Comparison of ENCODE assay signal across 22 cellular contexts in genomic region chr20:53852691-53853450, GRCh38.
A peak's percentile ranks its signal among the peaks of the same experiment; 100 is the strongest.
DNase-seq lines count a peak whose midpoint lies in the region; ATAC-seq, FAIRE-seq and TF ChIP-seq lines count a peak whose summit lies in the region.
"Had no signal": no experiment of that assay in that cellular context is flagged by ENCODE, and none has a peak within 500 bp of the region (broad histone marks: within the 10 kb centered on the region; RNA-seq: fewer than 3 reads in every experiment).

No MANE protein-coding gene starts in this region.

- no peak for TF ChIP-seq EP300 in H1 (IDR thresholded peaks at IDR 0.05; ENCODE audit: borderline replicate concordance in 1 of 2, low read depth in 2 of 2, low read length in 2 of 2)

- H3K18ac ChIP-seq in H1 (ENCODE audit: extremely low read depth, low read length) = 0 out of 2 replicates have a peak overlapping the region, but pooled peaks have one; percentile 14

- H2BK120ac ChIP-seq in H1 (replicated peaks; ENCODE audit: low read depth, low read length) = no peak overlapping the region

- no peak for TF ChIP-seq POLR2A in H1 (IDR thresholded peaks at IDR 0.05; ENCODE audit: control extremely low read depth in 1 of 2, low read depth in 2 of 2, low read length in 2 of 2)

- H3K9me3 ChIP-seq in H1 (ENCODE audit: insufficient read depth in 2 of 2, low read depth in 1 of 2, low read length in 1 of 2) = peaks cover 0 to 8% of the 10 kb centered on the region in 2 experiments; a peak in 1 of 4 replicates
- H3K9me3 ChIP-seq: Peyer's patch had no signal

- DNase-seq in activated CD4-positive, alpha-beta T cell treated with anti-CD3 and anti-CD28 coated beads for 36 hours = no peak
- DNase-seq in activated CD4-positive, alpha-beta T cell treated with anti-CD3 and anti-CD28 coated beads, Interleukin-2, amount 50 U/mL, for 48 hours = no peak
- DNase-seq in NCI-H524 treated with DMSO at 0.1 percent for 48 hours (lab: John Stamatoyannopoulos, UW) = peak; percentile 65
- no peak for DNase-seq in H1 (ENCODE audit: low read depth in 1 of 2, low spot score in 2 of 2)
- DNase-seq in NCI-H2029 (lab: John Stamatoyannopoulos, UW) = no peak
- no peak for DNase-seq in progenitor cell of endocrine pancreas (ENCODE audit: low spot score, unreplicated experiment)
- DNase-seq: Calu3, DND-41, GDM1, GOT3, HFFc6, KG1, NCI-H1092, NCI-H2107, NCI-H446 treated with DMSO at 0.1 percent for 48 hours, NCI-H82, Peyer's patch, SHP77 treated with DMSO at 0.1 percent for 48 hours had no signal

- H2BK5ac ChIP-seq in H1 (ENCODE audit: low read depth, low read length) = no peak overlapping the region

- H2AFZ ChIP-seq in H1 (ENCODE audit: low read length) = no peak overlapping the region

- H2BK12ac ChIP-seq in H1 (ENCODE audit: low read depth, low read length) = no peak overlapping the region

- H3K4ac ChIP-seq in H1 (replicated peaks; ENCODE audit: insufficient read length, low read depth, low read length) = no peak overlapping the region

- no peaks in the 10 kb centered on the region for H3K9me3 Mint-ChIP-seq in activated CD4-positive, alpha-beta T cell treated with anti-CD3 and anti-CD28 coated beads for 36 hours (ENCODE audit: low read depth)
- no peaks in the 10 kb centered on the region for H3K9me3 Mint-ChIP-seq in stimulated activated memory B cell treated with anti-CD40 and anti-IgM and Interleukin-4, amounts not matched to agents 10 μg/mL and 1 μg/mL and 100 μg/mL, for 72 hours
- H3K9me3 Mint-ChIP-seq in progenitor cell of endocrine pancreas (ENCODE audit: low read depth) = peaks cover 3% of the 10 kb centered on the region
- H3K9me3 Mint-ChIP-seq: CD14-positive monocyte, HFFc6 had no signal

- H2BK15ac ChIP-seq in H1 (ENCODE audit: low read length) = no peak overlapping the region

- H3K14ac ChIP-seq in H1 (ENCODE audit: insufficient read length) = no peak overlapping the region

- no peak overlapping the region for H3K4me3 ChIP-seq in H1 (ENCODE audit: extremely low read depth in 1 of 4, insufficient read depth in 2 of 4, low read depth in 3 of 4, low read length in 4 of 4)
- H3K4me3 ChIP-seq: Peyer's patch had no signal

- no peak for TF ChIP-seq CTCF in H1 (IDR thresholded peaks at IDR 0.05; ENCODE audit: control extremely low read depth in 1 of 3, insufficient read depth in 1 of 3, low read depth in 1 of 3, low read length in 3 of 3)
- TF ChIP-seq CTCF in progenitor cell of endocrine pancreas (IDR thresholded peaks at IDR 0.05; ENCODE audit: unreplicated experiment) = no peak

- peak overlapping the region; percentile 2 for H3K27ac Mint-ChIP-seq in activated CD4-positive, alpha-beta T cell treated with anti-CD3 and anti-CD28 coated beads for 36 hours
- H3K27ac Mint-ChIP-seq in stimulated activated memory B cell treated with anti-CD40 and anti-IgM and Interleukin-4, amounts not matched to agents 10 μg/mL and 1 μg/mL and 100 μg/mL, for 72 hours = peak overlapping the region; percentile 65
- H3K27ac Mint-ChIP-seq in progenitor cell of endocrine pancreas = no peak overlapping the region
- H3K27ac Mint-ChIP-seq: HFFc6 had no signal

- H3K36me3 ChIP-seq in H1 (ENCODE audit: control insufficient read depth in 2 of 4, insufficient read depth in 4 of 4, low read length in 3 of 4) = no peaks in the 10 kb centered on the region
- H3K36me3 ChIP-seq: Peyer's patch had no signal

- no peak overlapping the region for H4K5ac ChIP-seq in H1 (ENCODE audit: insufficient read length, low read depth, low read length)

- no peaks in the 10 kb centered on the region for H3K79me1 ChIP-seq in H1 (ENCODE audit: low read depth, low read length)

- intact Hi-C loops in activated CD4-positive, alpha-beta T cell treated with anti-CD3 and anti-CD28 coated beads for 36 hours (cut with DNase I, micrococcal nuclease) = no loop called here

- no peaks in the 10 kb centered on the region for H3K36me3 Mint-ChIP-seq in activated CD4-positive, alpha-beta T cell treated with anti-CD3 and anti-CD28 coated beads for 36 hours (ENCODE audit: low read depth)
- H3K36me3 Mint-ChIP-seq in stimulated activated memory B cell treated with anti-CD40 and anti-IgM and Interleukin-4, amounts not matched to agents 10 μg/mL and 1 μg/mL and 100 μg/mL, for 72 hours = no peaks in the 10 kb centered on the region
- H3K36me3 Mint-ChIP-seq in progenitor cell of endocrine pancreas (ENCODE audit: insufficient read depth) = no peaks in the 10 kb centered on the region
- H3K36me3 Mint-ChIP-seq: CD14-positive monocyte had no signal

- no peak overlapping the region for H2BK20ac ChIP-seq in H1 (ENCODE audit: low read length)

- peaks cover 0 to 2% (median under 1%) of the 10 kb centered on the region in 4 experiments; a peak in 6 of 7 replicates for H3K4me1 ChIP-seq in H1 (replicated peaks in 1 of 4; ENCODE audit: control insufficient read depth in 3 of 4, insufficient read depth in 4 of 4, low read length in 3 of 4)

- H3K23ac ChIP-seq in H1 (ENCODE audit: insufficient read length) = no peak overlapping the region

- H3K27me3 Mint-ChIP-seq in activated CD4-positive, alpha-beta T cell treated with anti-CD3 and anti-CD28 coated beads for 36 hours = no peaks in the 10 kb centered on the region
- no peaks in the 10 kb centered on the region for H3K27me3 Mint-ChIP-seq in stimulated activated memory B cell treated with anti-CD40 and anti-IgM and Interleukin-4, amounts not matched to agents 10 μg/mL and 1 μg/mL and 100 μg/mL, for 72 hours
- H3K27me3 Mint-ChIP-seq in progenitor cell of endocrine pancreas = no peaks in the 10 kb centered on the region

- no peaks in the 10 kb centered on the region for H3K23me2 ChIP-seq in H1 (ENCODE audit: low read depth, low read length)

- H3K79me2 ChIP-seq in H1 (ENCODE audit: control insufficient read depth in 1 of 2, insufficient read depth in 2 of 2, low read length in 2 of 2) = no peaks in the 10 kb centered on the region

- TF ChIP-seq RAD21 in H1 (IDR thresholded peaks at IDR 0.05 in 1 of 2, conservative IDR thresholded peaks at IDR 0.05 in 1 of 2; ENCODE audit: low read depth in 2 of 2, low read length in 2 of 2) = no peak

- H2AK5ac ChIP-seq in H1 (ENCODE audit: low read depth, low read length) = no peak overlapping the region

- peaks cover 30% of the 10 kb centered on the region for H3K4me1 Mint-ChIP-seq in activated CD4-positive, alpha-beta T cell treated with anti-CD3 and anti-CD28 coated beads for 36 hours
- H3K4me1 Mint-ChIP-seq in stimulated activated memory B cell treated with anti-CD40 and anti-IgM and Interleukin-4, amounts not matched to agents 10 μg/mL and 1 μg/mL and 100 μg/mL, for 72 hours = peaks cover 28% of the 10 kb centered on the region
- H3K4me1 Mint-ChIP-seq in progenitor cell of endocrine pancreas (ENCODE audit: low read depth) = peaks cover 19% of the 10 kb centered on the region

- POLR2A ChIA-PET in activated CD4-positive, alpha-beta T cell treated with anti-CD3 and anti-CD28 coated beads for 36 hours (lab: Charles Lee) = no interaction called here
- POLR2A ChIA-PET in H1 (lab: Charles Lee; ENCODE audit: partially characterized antibody) = no interaction called here

- no peak for FAIRE-seq in H1 (lab: Jason Lieb, UNC)
- FAIRE-seq: A204.1 had no signal

- 93% methylated on average over 9 of the region's 9 CpGs; no CpG with 5 or more reads in 1 of the 2 experiments for WGBS in H1 (ENCODE audit: extremely low coverage in 1 of 2, insufficient coverage in 1 of 2, insufficient read length in 1 of 2, insufficient replicate concordance in 2 of 2, low coverage in 1 of 2, low lambda C conversion rate in 2 of 2, missing lambda C conversion rate in 1 of 2), 2 experiments

- no peaks in the 10 kb centered on the region for H4K20me1 ChIP-seq in H1 (replicated peaks in 1 of 2; ENCODE audit: control insufficient read depth in 1 of 2, insufficient read depth in 2 of 2, low read length in 2 of 2)

- H4K91ac ChIP-seq in H1 (replicated peaks; ENCODE audit: insufficient read length, low read length) = peak overlapping the region; percentile 32

- H3K4me2 ChIP-seq in H1 (ENCODE audit: insufficient read depth in 1 of 2, low read depth in 2 of 2, low read length in 2 of 2) = no peak overlapping the region

- H3K4me3 Mint-ChIP-seq in activated CD4-positive, alpha-beta T cell treated with anti-CD3 and anti-CD28 coated beads for 36 hours = no peak overlapping the region
- no peak overlapping the region for H3K4me3 Mint-ChIP-seq in stimulated activated memory B cell treated with anti-CD40 and anti-IgM and Interleukin-4, amounts not matched to agents 10 μg/mL and 1 μg/mL and 100 μg/mL, for 72 hours
- no peak overlapping the region for H3K4me3 Mint-ChIP-seq in progenitor cell of endocrine pancreas (ENCODE audit: low read depth)
- H3K4me3 Mint-ChIP-seq: CD14-positive monocyte, HFFc6 had no signal

- H3K27ac ChIP-seq in H1 (ENCODE audit: low read depth, low read length) = no peak overlapping the region
- H3K27ac ChIP-seq: Peyer's patch had no signal

- H3K56ac ChIP-seq in H1 (replicated peaks; ENCODE audit: insufficient read length, low read depth, low read length) = no peak overlapping the region

- no peaks in the 10 kb centered on the region for H3K27me3 ChIP-seq in H1 (replicated peaks in 1 of 4; ENCODE audit: control insufficient read depth in 3 of 4, extremely low read depth in 1 of 4, insufficient read depth in 3 of 4, low read length in 3 of 4)
- H3K27me3 ChIP-seq: Peyer's patch had no signal

- no peak overlapping the region for H4K8ac ChIP-seq in H1 (ENCODE audit: extremely low read depth, insufficient read depth, low read length)

- H3K9ac ChIP-seq in H1 (replicated peaks in 1 of 4; ENCODE audit: extremely low read depth in 1 of 4, low read depth in 3 of 4, low read length in 3 of 4) = no peak overlapping the region

- CTCF ChIA-PET in activated CD4-positive, alpha-beta T cell treated with anti-CD3 and anti-CD28 coated beads for 36 hours (lab: Charles Lee) = no interaction called here
- CTCF ChIA-PET in H1 (lab: Charles Lee; ENCODE audit: partially characterized antibody) = interaction anchor here (0.9 kb wide), 1 partner anchor 62 kb away, joined by 6 read pairs; no protein-coding TSS in a partner anchor

- no peak for ATAC-seq in activated CD4-positive, alpha-beta T cell treated with anti-CD3 and anti-CD28 coated beads for 36 hours
- no peak for ATAC-seq in stimulated activated memory B cell treated with anti-CD40 and anti-IgM and Interleukin-4, amounts not matched to agents 10 μg/mL and 1 μg/mL and 100 μg/mL, for 72 hours
- ATAC-seq in HG03025 (IDR thresholded peaks at IDR 0.05; ENCODE audit: low FRiP score, unreplicated experiment) = no peak

TF ChIP-seq in H1, 55 proteins besides CTCF, POLR2A, EP300 and RAD21:
- TF ChIP-seq NRF1 (IDR thresholded peaks at IDR 0.05; ENCODE audit: low read depth, low read length) (no peak), BACH1 (IDR thresholded peaks at IDR 0.05; ENCODE audit: low read length) (no peak), CEBPB (IDR thresholded peaks at IDR 0.05; ENCODE audit: low read depth, low read length) (no peak)
